In the genomic region with DNA sequence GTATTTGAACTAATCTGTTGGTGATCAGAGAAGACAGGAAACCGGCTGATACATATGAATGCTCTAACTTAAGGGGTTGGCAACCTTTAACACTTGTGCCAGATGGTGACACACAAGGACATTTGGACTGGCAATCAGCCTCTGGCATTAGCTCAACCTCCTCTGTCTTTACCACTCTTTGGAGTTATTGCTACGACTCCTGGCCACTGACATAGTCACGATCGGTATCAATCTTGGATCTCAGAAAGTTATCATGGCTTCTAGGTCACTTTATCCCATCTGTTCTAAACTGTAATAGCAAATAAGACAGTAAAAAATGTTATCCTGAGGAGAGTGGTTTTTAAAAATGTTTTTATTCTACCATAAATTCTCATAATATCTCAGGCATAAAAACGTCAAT, we compare ENCODE assay signal across 23 cellular contexts.
"Had no signal": no experiment of that assay in that cellular context is flagged by ENCODE, and none has a peak within 500 bp of the region (broad histone marks: within the 10 kb centered on the region; RNA-seq: fewer than 3 reads in every experiment).

No MANE protein-coding gene starts in this region.

- H3K27ac ChIP-seq: esophagus muscularis mucosa, foreskin keratinocyte, gastroesophageal sphincter, heart left ventricle, hepatocyte, ovary, right lobe of liver, thoracic aorta, tibial nerve, upper lobe of left lung had no signal

- H3K9me3 ChIP-seq: esophagus muscularis mucosa, gastroesophageal sphincter, heart left ventricle, ovary, right lobe of liver, thoracic aorta, tibial nerve, upper lobe of left lung had no signal

- ATAC-seq: foreskin keratinocyte; gastroesophageal sphincter; heart left ventricle; left lobe of liver; natural killer cell; right lobe of liver; stimulated activated naive B cell treated with anti-CD40 and anti-IgM and Interleukin-4, amounts not matched to agents 10 μg/mL and 1 μg/mL and 100 μg/mL, for 72 hours had no signal

- H3K4me1 ChIP-seq: esophagus muscularis mucosa, foreskin keratinocyte, gastroesophageal sphincter, heart left ventricle, right lobe of liver, tibial nerve, upper lobe of left lung had no signal

- DNase-seq: dermis blood vessel endothelial cell; effector memory CD4-positive, alpha-beta T cell; foreskin keratinocyte; heart left ventricle; kidney; natural killer cell; occipital lobe; ovary; posterior cingulate gyrus; retina; right lobe of liver; small intestine; stimulated activated CD4-positive, alpha-beta T cell treated with anti-CD3 and anti-CD28 coated beads, Interleukin-15, amount 100 ng/mL, for 24 hours; stimulated activated CD4-positive, alpha-beta T cell treated with anti-CD3 and anti-CD28 coated beads, Interleukin-2, amount 100 ng/mL, for 48 hours; stimulated activated naive B cell treated with anti-CD40 and anti-IgM and Interleukin-4, amounts not matched to agents 10 μg/mL and 1 μg/mL and 100 μg/mL, for 72 hours; upper lobe of left lung had no signal

- H3K27me3 ChIP-seq: esophagus muscularis mucosa, foreskin keratinocyte, gastroesophageal sphincter, heart left ventricle, hepatocyte, ovary, right lobe of liver, tibial nerve, upper lobe of left lung had no signal

- H3K4me3 ChIP-seq: esophagus muscularis mucosa, gastroesophageal sphincter, heart left ventricle, hepatocyte, lung, ovary, right lobe of liver, thoracic aorta, tibial nerve, upper lobe of left lung had no signal

- H3K36me3 ChIP-seq: esophagus muscularis mucosa, gastroesophageal sphincter, heart left ventricle, ovary, right lobe of liver, thoracic aorta, tibial nerve, upper lobe of left lung had no signal
